In genomic region chr11:34162507-34162848, GRCh38 we compare ENCODE assay signal across 15 cellular contexts.
"Had no signal": no experiment of that assay in that cellular context is flagged by ENCODE, and none has a peak within 500 bp of the region (broad histone marks: within the 10 kb centered on the region; RNA-seq: fewer than 3 reads in every experiment).

No MANE protein-coding gene starts in this region.

- DNase-seq: dorsolateral prefrontal cortex; effector CD4-positive, alpha-beta T cell; hypothalamus; left ventricle myocardium superior; lower lobe of right lung; natural killer cell; substantia nigra; testis; tibial artery had no signal

- H2AFZ ChIP-seq: parathyroid adenoma had no signal

- ATAC-seq: left ventricle myocardium superior, lower lobe of right lung, sciatic nerve had no signal

- H3K9me3 ChIP-seq: lower lobe of right lung, neutrophil, right atrium auricular region, testis, tibial artery had no signal

- H3K4me3 ChIP-seq: dorsolateral prefrontal cortex, lower lobe of right lung, right atrium auricular region, testis, tibial artery had no signal

- H3K79me2 ChIP-seq: parathyroid adenoma had no signal

- H3K36me3 ChIP-seq: lower lobe of right lung had no signal

- H3K9ac ChIP-seq: parathyroid adenoma had no signal

- H3K27me3 ChIP-seq: dorsolateral prefrontal cortex, neutrophil, right atrium auricular region, testis, tibial artery had no signal

- H3K4me1 ChIP-seq: lower lobe of right lung, parathyroid adenoma, right atrium auricular region, testis had no signal

- FAIRE-seq: colon, frontal cortex had no signal

- H3K27ac ChIP-seq: dorsolateral prefrontal cortex, lower lobe of right lung, neutrophil, parathyroid adenoma, right atrium auricular region, testis, tibial artery had no signal
